1 cellular context compared by ENCODE assay signal in the genomic region with DNA sequence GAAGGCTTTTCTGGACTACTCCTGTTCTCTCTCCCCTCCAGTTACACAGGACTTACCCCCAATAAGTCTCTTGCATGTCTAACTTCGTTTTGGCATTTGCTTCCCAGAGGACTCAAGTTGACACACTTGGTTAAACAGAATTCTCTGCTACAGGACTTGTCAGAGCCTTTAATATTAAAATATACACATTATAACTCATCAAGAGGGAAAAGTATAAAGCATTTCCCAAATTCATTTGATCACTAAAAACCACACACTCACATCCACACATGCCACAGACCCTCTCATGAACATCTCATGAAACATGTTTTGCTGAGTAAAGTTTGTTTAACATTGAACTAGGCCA.
TF ChIP-seq lines count a peak whose summit lies in the region.

No MANE protein-coding gene starts in this region.

TF ChIP-seq in IMR-90, 13 proteins besides CTCF, POLR2A, EP300 and RAD21:
- TF ChIP-seq FOS (IDR thresholded peaks at IDR 0.05; ENCODE audit: low read depth, low read length) (no peak), MXI1 (IDR thresholded peaks at IDR 0.05; ENCODE audit: borderline replicate concordance, low read depth, low read length) (no peak), RFX5 (IDR thresholded peaks at IDR 0.05; ENCODE audit: low read depth, low read length) (no peak), USF2 (IDR thresholded peaks at IDR 0.05; ENCODE audit: low read depth, low read length) (no peak), CHD1 (IDR thresholded peaks at IDR 0.05; ENCODE audit: low read depth, low read length) (no peak), MAZ (IDR thresholded peaks at IDR 0.05; ENCODE audit: borderline replicate concordance, low read depth, low read length) (no peak), CEBPB (IDR thresholded peaks at IDR 0.05; ENCODE audit: low read depth, low read length) (no peak)
TF ChIP-seq in IMR-90: peak in this region for 0.
